In genomic region chr12:2092890-2093289, GRCh38 we compare ENCODE assay signal across 20 cellular contexts. TPM values are rescaled to one million over a fixed set of nuclear protein-coding genes. Genes with fewer than 3 reads are reported as not detected.
A peak's percentile ranks its signal among the peaks of the same experiment; 100 is the strongest.
DNase-seq lines count a peak whose midpoint lies in the region; ATAC-seq, FAIRE-seq and TF ChIP-seq lines count a peak whose summit lies in the region.
"Had no signal": no experiment of that assay in that cellular context is flagged by ENCODE, and none has a peak within 500 bp of the region (broad histone marks: within the 10 kb centered on the region; RNA-seq: fewer than 3 reads in every experiment).

No MANE protein-coding gene starts in this region.

- CTCF ChIA-PET in IMR-90 (lab: Yijun Ruan, JAX) (interaction anchor here (0.6 kb wide), 1 partner anchor 57 kb away, joined by 3 read pairs; no protein-coding TSS in a partner anchor), H1 (lab: Charles Lee; ENCODE audit: partially characterized antibody) (interaction anchor here (0.9 to 1.8 kb wide), 5 partner anchors 35 to 261 kb away, joined by 3 to 5 read pairs (median 3); no protein-coding TSS in a partner anchor)

- H3K4me3 Mint-ChIP-seq in nephron progenitor cell: no peak overlapping the region
- H3K4me3 Mint-ChIP-seq: brain; CD4-positive, CD25-positive, alpha-beta regulatory T cell; natural killer cell; T-cell; WTC11 had no signal

- 67% methylated on average over 2 of the region's 6 CpGs; no CpG with 5 or more reads in 1 of the 2 experiments for WGBS in IMR-90 (ENCODE audit: extremely low coverage in 2 of 2, insufficient read length in 1 of 2), 2 experiments
- 87% methylated on average over 6 of the region's 6 CpGs; no CpG with 5 or more reads in 1 of the 2 experiments for WGBS in H1 (ENCODE audit: extremely low coverage in 1 of 2, insufficient coverage in 1 of 2, insufficient read length in 1 of 2, insufficient replicate concordance in 2 of 2, low coverage in 1 of 2, low lambda C conversion rate in 2 of 2, missing lambda C conversion rate in 1 of 2), 2 experiments
- WGBS in lung, 2 donors: 84 to 95% methylated on average over 6 of the region's 6 CpGs

- no peak overlapping the region for H3K18ac ChIP-seq in IMR-90 (ENCODE audit: low read depth, low read length)
- H3K18ac ChIP-seq in H1 (ENCODE audit: extremely low read depth, low read length): no peak overlapping the region

- no peak for FAIRE-seq in H1 (lab: Jason Lieb, UNC)
- FAIRE-seq: RCC 7860 had no signal

- peak; percentile 66 for ATAC-seq in IMR-90 (ENCODE audit: low read depth)
- ATAC-seq in lung (ENCODE audit: insufficient read depth, low FRiP score): no peak
- ATAC-seq in upper lobe of right lung: peak; percentile 13
- ATAC-seq: natural killer cell, T-cell, WTC11 had no signal

- H3K27ac ChIP-seq in IMR-90 (ENCODE audit: insufficient read depth, low read length) (no peak overlapping the region), H1 (ENCODE audit: low read depth, low read length) (no peak overlapping the region), lung (ENCODE audit: low read depth in 1 of 2, low read length in 1 of 2) (peak overlapping the region; percentile 28 to 84), upper lobe of right lung (no peak overlapping the region)
- H3K27ac ChIP-seq: suprapubic skin had no signal

- peaks cover 23% of the 10 kb centered on the region for H3K4me1 Mint-ChIP-seq in nephron progenitor cell

- TF ChIP-seq CTCF in IMR-90 (conservative IDR thresholded peaks at IDR 0.05; ENCODE audit: low read depth, low read length) (no peak), H1 (IDR thresholded peaks at IDR 0.05; ENCODE audit: control extremely low read depth in 1 of 3, insufficient read depth in 1 of 3, low read depth in 1 of 3, low read length in 3 of 3) (no peak), lung (IDR thresholded peaks at IDR 0.05; ENCODE audit: control extremely low read depth, extremely low read depth) (no peak), upper lobe of right lung (IDR thresholded peaks at IDR 0.05) (no peak), nephron progenitor cell (IDR thresholded peaks at IDR 0.05) (no peak)

- H3K9me3 Mint-ChIP-seq in nephron progenitor cell: no peaks in the 10 kb centered on the region
- H3K9me3 Mint-ChIP-seq: natural killer cell, T-cell, WTC11 had no signal

- no peak for TF ChIP-seq EP300 in H1 (IDR thresholded peaks at IDR 0.05; ENCODE audit: borderline replicate concordance in 1 of 2, low read depth in 2 of 2, low read length in 2 of 2)

- TF ChIP-seq POLR2A in IMR-90 (IDR thresholded peaks at IDR 0.05; ENCODE audit: low read depth, low read length) (no peak), H1 (IDR thresholded peaks at IDR 0.05; ENCODE audit: control extremely low read depth in 1 of 2, low read depth in 2 of 2, low read length in 2 of 2) (no peak)

- DNase-seq in IMR-90: peak; percentile 36
- DNase-seq in H1 (ENCODE audit: low read depth in 1 of 2, low spot score in 2 of 2): no peak
- DNase-seq in lung (ENCODE audit: low spot score): no peak
- peak; percentile 28 for DNase-seq in upper lobe of right lung
- no peak for DNase-seq in activated CD8-positive, alpha-beta memory T cell treated with anti-CD3 and anti-CD28 coated beads, Interleukin-2, amount 50 U/mL, for 48 hours
- DNase-seq in NCI-H1092 (lab: John Stamatoyannopoulos, UW): no peak
- DNase-seq in cerebellar cortex (ENCODE audit: low spot score): no peak
- no peak for DNase-seq in nephron progenitor cell
- DNase-seq: activated effector memory CD4-positive, alpha-beta T cell treated with Interleukin-2 at 50 U/mL for 16 hours; CD4-positive, CD25-positive, alpha-beta regulatory T cell; DMS79; H7; hypothalamus; natural killer cell; NCI-H2029; T-cell had no signal

- H3K4ac ChIP-seq in IMR-90 (ENCODE audit: low read depth, low read length): 0 out of 2 replicates have a peak overlapping the region, but pooled peaks have one; percentile 51
- H3K4ac ChIP-seq in H1 (replicated peaks; ENCODE audit: insufficient read length, low read depth, low read length): no peak overlapping the region

- H2BK120ac ChIP-seq in IMR-90 (ENCODE audit: low read depth, low read length) (no peak overlapping the region), H1 (replicated peaks; ENCODE audit: low read depth, low read length) (no peak overlapping the region)

- no peak overlapping the region for H2BK5ac ChIP-seq in IMR-90 (ENCODE audit: low read depth, low read length, poor library complexity, severe bottlenecking)
- no peak overlapping the region for H2BK5ac ChIP-seq in H1 (ENCODE audit: low read depth, low read length)

- H2AFZ ChIP-seq in IMR-90 (replicated peaks; ENCODE audit: low read length, poor library complexity): peak overlapping the region; percentile 19
- no peak overlapping the region for H2AFZ ChIP-seq in H1 (ENCODE audit: low read length)

- H4K5ac ChIP-seq in IMR-90 (ENCODE audit: low read depth, low read length) (no peak overlapping the region), H1 (ENCODE audit: insufficient read length, low read depth, low read length) (no peak overlapping the region)

- H3K27me3 ChIP-seq in IMR-90 (ENCODE audit: control insufficient read depth, insufficient read depth, low read length) (no peaks in the 10 kb centered on the region), H1 (replicated peaks in 1 of 4; ENCODE audit: control insufficient read depth in 3 of 4, extremely low read depth in 1 of 4, insufficient read depth in 3 of 4, low read length in 3 of 4) (peaks cover 0 to 1% (median 0%) of the 10 kb centered on the region in 4 experiments; a peak in 1 of 7 replicates), lung (ENCODE audit: control insufficient read depth, insufficient read depth) (no peaks in the 10 kb centered on the region), upper lobe of right lung (no peaks in the 10 kb centered on the region)
- H3K27me3 ChIP-seq: suprapubic skin had no signal

- H3K56ac ChIP-seq in IMR-90 (ENCODE audit: extremely low read depth, insufficient read depth, low read length) (no peak overlapping the region), H1 (replicated peaks; ENCODE audit: insufficient read length, low read depth, low read length) (no peak overlapping the region)

- intact Hi-C loops in IMR-90 (cut with micrococcal nuclease) (no loop called here), upper lobe of right lung (cut with DNase I) (no loop called here)

- 0 out of 2 replicates have a peak, but pooled peaks cover 3% of the 10 kb centered on the region for H3K23me2 ChIP-seq in H1 (ENCODE audit: low read depth, low read length)

- POLR2A ChIA-PET in IMR-90 (lab: Charles Lee; ENCODE audit: unreplicated experiment): no interaction called here
- POLR2A ChIA-PET in H1 (lab: Charles Lee; ENCODE audit: partially characterized antibody): interaction anchor here (1.3 kb wide), 1 partner anchor 8 kb away, joined by 3 read pairs; no protein-coding TSS in a partner anchor

- H3K79me1 ChIP-seq in IMR-90 (ENCODE audit: low read depth in 1 of 2, low read length in 2 of 2) (peaks cover 3 to 35% of the 10 kb centered on the region in 2 experiments; a peak in 3 of 4 replicates), H1 (ENCODE audit: low read depth, low read length) (no peaks in the 10 kb centered on the region)

- dilution Hi-C loops in IMR-90 (cut with HindIII; ENCODE audit: low sequenced_read_pairs, unreplicated experiment): no loop called here

- no peaks in the 10 kb centered on the region for H3K36me3 ChIP-seq in IMR-90 (ENCODE audit: control insufficient read depth, insufficient read depth, low read length)
- H3K36me3 ChIP-seq in H1 (ENCODE audit: control insufficient read depth in 2 of 4, insufficient read depth in 4 of 4, low read length in 3 of 4): no peaks in the 10 kb centered on the region
- no peaks in the 10 kb centered on the region for H3K36me3 ChIP-seq in lung (ENCODE audit: control insufficient read depth in 2 of 2, insufficient read depth in 2 of 2, low read length in 2 of 2)
- H3K36me3 ChIP-seq in upper lobe of right lung: no peaks in the 10 kb centered on the region
- H3K36me3 ChIP-seq: suprapubic skin had no signal

- peaks cover 13% of the 10 kb centered on the region for H3K4me1 ChIP-seq in IMR-90 (ENCODE audit: control insufficient read depth, insufficient read depth, low read length)
- H3K4me1 ChIP-seq in H1 (replicated peaks in 1 of 4; ENCODE audit: control insufficient read depth in 3 of 4, insufficient read depth in 4 of 4, low read length in 3 of 4): no peaks in the 10 kb centered on the region; a peak in 1 of 7 replicates
- peaks cover 6 to 13% of the 10 kb centered on the region in 2 donors for H3K4me1 ChIP-seq in lung (ENCODE audit: control insufficient read depth in 2 of 2, insufficient read depth in 2 of 2, low read length in 2 of 2)
- H3K4me1 ChIP-seq in upper lobe of right lung: peaks cover 11% of the 10 kb centered on the region
- H3K4me1 ChIP-seq: suprapubic skin had no signal

- no peaks in the 10 kb centered on the region for H3K9me3 ChIP-seq in IMR-90 (ENCODE audit: control insufficient read depth, insufficient read depth, low read length)
- H3K9me3 ChIP-seq in H1 (ENCODE audit: insufficient read depth in 2 of 2, low read depth in 1 of 2, low read length in 1 of 2): no peaks in the 10 kb centered on the region
- H3K9me3 ChIP-seq in lung (ENCODE audit: control insufficient read depth in 2 of 2, insufficient read depth in 1 of 2, low read length in 1 of 2): no peaks in the 10 kb centered on the region
- no peaks in the 10 kb centered on the region for H3K9me3 ChIP-seq in upper lobe of right lung
- H3K9me3 ChIP-seq: suprapubic skin had no signal

- peak overlapping the region; percentile 52 for H2AK9ac ChIP-seq in IMR-90 (replicated peaks; ENCODE audit: low read depth, low read length, poor library complexity)

- BruUV-seq in IMR-90 (replicated peaks; lab: Mats Ljungman, UMichigan): no TSS peak

- H3K36me3 Mint-ChIP-seq in nephron progenitor cell (ENCODE audit: low read depth): no peaks in the 10 kb centered on the region
- H3K36me3 Mint-ChIP-seq: CD4-positive, CD25-positive, alpha-beta regulatory T cell; natural killer cell; T-cell; WTC11 had no signal

- H2BK15ac ChIP-seq in IMR-90 (ENCODE audit: low read depth, low read length): no peak overlapping the region
- H2BK15ac ChIP-seq in H1 (ENCODE audit: low read length): no peak overlapping the region

- no peak overlapping the region for H3K4me3 ChIP-seq in IMR-90 (ENCODE audit: insufficient read depth, low read depth, low read length)
- no peak overlapping the region for H3K4me3 ChIP-seq in H1 (ENCODE audit: extremely low read depth in 1 of 4, insufficient read depth in 2 of 4, low read depth in 3 of 4, low read length in 4 of 4)
- no peak overlapping the region for H3K4me3 ChIP-seq in lung
- H3K4me3 ChIP-seq in upper lobe of right lung: no peak overlapping the region
- H3K4me3 ChIP-seq: suprapubic skin had no signal

- in situ Hi-C loops in IMR-90 (cut with MboI; ENCODE audit: low sequenced_read_pairs): no loop called here

- H4K20me1 ChIP-seq in IMR-90 (ENCODE audit: insufficient read depth, low read length) (peaks cover 11% of the 10 kb centered on the region; the same call in 1 of the 2 replicates), H1 (replicated peaks in 1 of 2; ENCODE audit: control insufficient read depth in 1 of 2, insufficient read depth in 2 of 2, low read length in 2 of 2) (peaks cover 0 to 1% of the 10 kb centered on the region in 2 experiments)

- H3K4me2 ChIP-seq in IMR-90 (ENCODE audit: low read depth, low read length): no peak overlapping the region
- H3K4me2 ChIP-seq in H1 (ENCODE audit: insufficient read depth in 1 of 2, low read depth in 2 of 2, low read length in 2 of 2): no peak overlapping the region

- H4K91ac ChIP-seq in IMR-90 (ENCODE audit: insufficient read depth, low read depth, low read length) (no peak overlapping the region), H1 (replicated peaks; ENCODE audit: insufficient read length, low read length) (no peak overlapping the region)

- peaks cover 16% of the 10 kb centered on the region for H3K27me3 Mint-ChIP-seq in nephron progenitor cell (ENCODE audit: low read depth, poor library complexity)
- H3K27me3 Mint-ChIP-seq: brain had no signal

- H3K9me1 ChIP-seq in IMR-90 (ENCODE audit: insufficient read depth, low read length): peaks cover 5% of the 10 kb centered on the region

- H3K9ac ChIP-seq in IMR-90 (ENCODE audit: low read depth, low read length) (no peak overlapping the region), H1 (replicated peaks in 1 of 4; ENCODE audit: extremely low read depth in 1 of 4, low read depth in 3 of 4, low read length in 3 of 4) (no peak overlapping the region)

- TF ChIP-seq RAD21 in IMR-90 (IDR thresholded peaks at IDR 0.05; ENCODE audit: low read length): no peak
- no peak for TF ChIP-seq RAD21 in H1 (IDR thresholded peaks at IDR 0.05 in 1 of 2, conservative IDR thresholded peaks at IDR 0.05 in 1 of 2; ENCODE audit: low read depth in 2 of 2, low read length in 2 of 2)

- no peak overlapping the region for H3K23ac ChIP-seq in IMR-90 (ENCODE audit: low read depth, low read length)
- no peak overlapping the region for H3K23ac ChIP-seq in H1 (ENCODE audit: insufficient read length)

- 0 out of 2 replicates have a peak overlapping the region, but pooled peaks have one; percentile 27 for H2AK5ac ChIP-seq in IMR-90 (ENCODE audit: low read depth, low read length)
- H2AK5ac ChIP-seq in H1 (ENCODE audit: low read depth, low read length): no peak overlapping the region

- no peak overlapping the region for H3K27ac Mint-ChIP-seq in nephron progenitor cell
- H3K27ac Mint-ChIP-seq: brain; CD4-positive, CD25-positive, alpha-beta regulatory T cell; natural killer cell; T-cell; WTC11 had no signal

- peak overlapping the region; percentile 37; the same call in 1 of the 2 replicates for H3K14ac ChIP-seq in IMR-90 (replicated peaks; ENCODE audit: low read depth, low read length)
- no peak overlapping the region for H3K14ac ChIP-seq in H1 (ENCODE audit: insufficient read length)

- H3K79me2 ChIP-seq in H1 (ENCODE audit: control insufficient read depth in 1 of 2, insufficient read depth in 2 of 2, low read length in 2 of 2): no peaks in the 10 kb centered on the region

- no peak overlapping the region for H2BK12ac ChIP-seq in H1 (ENCODE audit: low read depth, low read length)

- no peak overlapping the region for H4K8ac ChIP-seq in IMR-90 (ENCODE audit: low read depth in 2 of 2, low read length in 2 of 2)
- H4K8ac ChIP-seq in H1 (ENCODE audit: extremely low read depth, insufficient read depth, low read length): 0 out of 2 replicates have a peak overlapping the region, but pooled peaks have one; percentile 76

- H2BK20ac ChIP-seq in IMR-90 (ENCODE audit: low read depth, low read length) (no peak overlapping the region), H1 (ENCODE audit: low read length) (no peak overlapping the region)

RNA-seq across cellular contexts. Expression of gene CACNA1C, which starts 40.1 kb away (rescaled TPM):
- total RNA-seq in IMR-90 (2012; rRNA removed): 1.6 and 1.9 TPM in 2 replicates
- polyA plus RNA-seq in IMR-90 (2012; rRNA removed): 2.6 and 2.7 TPM in 2 replicates
- 1.1 and 2.8 TPM in 2 replicates for polyA plus RNA-seq in IMR-90 (2012; cell fraction: cytosol; rRNA removed)
- polyA plus RNA-seq in IMR-90 (2012; cell fraction: nucleus; rRNA removed; ENCODE audit: low replicate concordance): 12.4 and 16.6 TPM in 2 replicates
- 1.3 and 1.9 TPM in 2 replicates for total RNA-seq in H1 (2021; fragmentation: NEBNext Ultra II Directional; extraction: Animal tissue kit (Norgen Biotek cat#: 25700))
- polyA plus RNA-seq in H1 (2011; rRNA removed): 0.97 and 1.3 TPM in 2 replicates
- 0.88 TPM for polyA plus RNA-seq in H1 (2011; cell fraction: cytosol; rRNA removed)
- polyA plus RNA-seq in H1 (2011; cell fraction: nucleus; rRNA removed): 5.2 TPM
- polyA plus RNA-seq in H1 (2012, experiment 1 of 2): 0.82 to 1.8 TPM (median 1.4 TPM) in 4 replicates
- 0.55 TPM for polyA plus RNA-seq in H1 (2012, experiment 2 of 2)
- polyA plus RNA-seq in H1 (2013, experiment 1 of 2): 1.4 TPM
- polyA plus RNA-seq in H1 (2013, experiment 2 of 2): 1.2 TPM
- polyA minus RNA-seq in H1 (2011; rRNA and poly(A)+ RNA removed): 3.5 and 4.4 TPM in 2 replicates
- 1.8 TPM for polyA minus RNA-seq in H1 (2011; cell fraction: cytosol; rRNA and poly(A)+ RNA removed)
- 6.9 TPM for polyA minus RNA-seq in H1 (2011; cell fraction: nucleus; rRNA and poly(A)+ RNA removed)
- 10 to 100 TPM; 11.7 to 17.5 TPM for total RNA-seq in lung
- polyA plus RNA-seq in lung: 1 to 10 TPM; 3.2 to 3.4 TPM
- 15.6 TPM for total RNA-seq in upper lobe of right lung

Comparison
In these comparisons a context has a peak if more than half of its experiments do, and no peak if none do; other contexts are left out.
1. DNase-seq: peak in IMR-90 (single experiment) and upper lobe of right lung (single experiment); none in H1 (0 of 2), lung (single experiment), activated CD8-positive, alpha-beta memory T cell treated with anti-CD3 and anti-CD28 coated beads, Interleukin-2, amount 50 U/mL, for 48 hours (single experiment), NCI-H1092 (single experiment), cerebellar cortex (single experiment) and nephron progenitor cell (single experiment).
2. H3K27ac ChIP-seq: peak in lung (2 of 2); none in IMR-90 (single experiment), H1 (single experiment) and upper lobe of right lung (single experiment).